ENCODE assay signal across 22 cellular contexts in the genomic region with DNA sequence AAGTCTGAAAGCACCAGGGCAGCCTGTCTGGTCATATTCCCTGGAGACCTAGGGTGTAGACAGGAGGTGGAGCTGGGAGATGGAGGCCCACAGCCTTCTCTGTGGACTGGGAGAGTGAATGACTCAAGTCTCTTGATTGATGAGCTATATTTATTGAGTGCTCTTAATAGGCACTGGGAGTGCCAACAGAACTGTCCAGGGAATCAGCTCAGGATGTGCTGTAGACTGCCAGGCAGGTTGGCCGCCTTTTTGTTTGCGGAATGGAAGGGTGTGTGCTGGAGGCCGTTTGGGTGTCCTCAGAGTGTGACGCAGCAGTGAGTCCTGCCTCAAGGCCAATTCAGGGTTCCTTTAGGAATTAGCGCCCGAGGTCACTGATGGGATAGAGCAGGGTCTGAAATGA. TPM values are rescaled to one million over a fixed set of nuclear protein-coding genes. Genes with fewer than 3 reads are reported as not detected.
A peak's percentile ranks its signal among the peaks of the same experiment; 100 is the strongest.
DNase-seq lines count a peak whose midpoint lies in the region; ATAC-seq and TF ChIP-seq lines count a peak whose summit lies in the region.
"Had no signal": no experiment of that assay in that cellular context is flagged by ENCODE, and none has a peak within 500 bp of the region (broad histone marks: within the 10 kb centered on the region; RNA-seq: fewer than 3 reads in every experiment).

No MANE protein-coding gene starts in this region.

- DNase-seq in LHCN-M2 (ENCODE audit: low read depth) (peak; percentile 10), T-helper 17 cell (no peak), endothelial cell (ENCODE audit: low spot score) (no peak), prostate gland (ENCODE audit: low spot score) (peak; percentile 71), inferior parietal cortex (ENCODE audit: extremely low spot score) (no peak)
- DNase-seq in effector CD8-positive, alpha-beta T cell (lab: John Stamatoyannopoulos, UW): no peak
- DNase-seq: activated CD8-positive, alpha-beta memory T cell treated with anti-CD3 and anti-CD28 coated beads for 24 hours; CD8-positive, alpha-beta memory T cell; KG1; left cardiac atrium; MV-4-11; natural killer cell; NCI-H1930; small intestine; stimulated activated CD4-positive, alpha-beta T cell treated with anti-CD3 and anti-CD28 coated beads, Interleukin-2, amount 100 ng/mL, for 48 hours; stimulated activated naive CD8-positive, alpha-beta T cell treated with anti-CD3 and anti-CD28 coated beads, Interleukin-15, amount 100 ng/mL, for 72 hours; T-helper 9 cell; transverse colon had no signal

- H3K4me3 Mint-ChIP-seq in T-helper 17 cell: no peak overlapping the region
- H3K4me3 Mint-ChIP-seq in endothelial cell (ENCODE audit: unreplicated experiment): peak overlapping the region; percentile 56
- H3K4me3 Mint-ChIP-seq: CD8-positive, alpha-beta memory T cell; natural killer cell had no signal

- H3K27ac Mint-ChIP-seq in T-helper 17 cell (peak overlapping the region; percentile 62), endothelial cell (ENCODE audit: unreplicated experiment) (peak overlapping the region; percentile 67)

- TF ChIP-seq POLR2A in prostate gland (IDR thresholded peaks at IDR 0.05): no peak

- peaks cover 2% of the 10 kb centered on the region for H3K4me1 Mint-ChIP-seq in T-helper 17 cell
- peaks cover 12% of the 10 kb centered on the region for H3K4me1 Mint-ChIP-seq in endothelial cell (ENCODE audit: unreplicated experiment)

- TF ChIP-seq CTCF in endothelial cell (IDR thresholded peaks at IDR 0.05; ENCODE audit: unreplicated experiment) (no peak), prostate gland (IDR thresholded peaks at IDR 0.05) (no peak)

- WGBS in prostate gland: 53% methylated on average over 6 of the region's 6 CpGs

- H3K27ac ChIP-seq in prostate gland: peak overlapping the region in 1 of 2 donors; percentile 52
- H3K27ac ChIP-seq: parathyroid adenoma, SK-N-MC, transverse colon had no signal

- intact Hi-C loops in prostate gland (cut with DNase I): no loop called here

- H3K36me3 ChIP-seq in prostate gland: peaks cover 13 to 33% of the 10 kb centered on the region in 2 donors
- H3K36me3 ChIP-seq: breast epithelium had no signal

- H3K27me3 Mint-ChIP-seq in T-helper 17 cell: no peaks in the 10 kb centered on the region
- H3K27me3 Mint-ChIP-seq in endothelial cell (ENCODE audit: unreplicated experiment): peaks cover 13% of the 10 kb centered on the region
- H3K27me3 Mint-ChIP-seq: stimulated activated naive CD8-positive, alpha-beta T cell treated with anti-CD3 and anti-CD28 coated beads, Interleukin-15, amount 100 ng/mL, for 72 hours had no signal

- H3K4me3 ChIP-seq in prostate gland: no peak overlapping the region
- H3K4me3 ChIP-seq: breast epithelium, SK-N-MC, transverse colon had no signal

- H3K9me3 Mint-ChIP-seq in endothelial cell (ENCODE audit: unreplicated experiment): no peaks in the 10 kb centered on the region
- H3K9me3 Mint-ChIP-seq: CD8-positive, alpha-beta memory T cell; natural killer cell; stimulated activated naive CD8-positive, alpha-beta T cell treated with anti-CD3 and anti-CD28 coated beads, Interleukin-15, amount 100 ng/mL, for 72 hours had no signal

- H3K27me3 ChIP-seq in prostate gland (replicated peaks; ENCODE audit: insufficient read depth): no peaks in the 10 kb centered on the region
- H3K27me3 ChIP-seq: breast epithelium, transverse colon had no signal

- ATAC-seq in T-helper 17 cell (no peak), GM19463 (IDR thresholded peaks at IDR 0.05; ENCODE audit: unreplicated experiment) (no peak)
- ATAC-seq: left cardiac atrium; natural killer cell; stimulated activated naive CD8-positive, alpha-beta T cell treated with anti-CD3 and anti-CD28 coated beads, Interleukin-15, amount 100 ng/mL, for 72 hours had no signal

- H3K36me3 Mint-ChIP-seq in T-helper 17 cell (ENCODE audit: low read depth) (peaks cover 10% of the 10 kb centered on the region), endothelial cell (ENCODE audit: low read depth, unreplicated experiment) (peaks cover 57% of the 10 kb centered on the region)

- H3K9me3 ChIP-seq in T-helper 17 cell (ENCODE audit: control insufficient read depth, low read length, poor library complexity, severe bottlenecking) (no peaks in the 10 kb centered on the region), prostate gland (no peaks in the 10 kb centered on the region)
- H3K9me3 ChIP-seq: breast epithelium, transverse colon had no signal

- H3K4me1 ChIP-seq in prostate gland (replicated peaks): peaks cover 9% of the 10 kb centered on the region
- H3K4me1 ChIP-seq: breast epithelium, parathyroid adenoma, transverse colon had no signal

RNA-seq across cellular contexts. Expression of gene POMT1, which starts 33.3 kb away (rescaled TPM):
- total RNA-seq in LHCN-M2 (2014; rRNA removed) (27.8 and 31.1 TPM in 2 replicates), T-helper 17 cell (10 to 100 TPM; 50.0 to 54.0 TPM), endothelial cell (ENCODE audit: unreplicated experiment) (57.6 TPM), prostate gland (10 to 100 TPM; 36.5 to 59.5 TPM)
- polyA plus RNA-seq in LHCN-M2 (2012): 28.4 TPM

Comparison
In these comparisons a context has a peak if more than half of its experiments do, and no peak if none do; other contexts are left out.
1. DNase-seq: peak in LHCN-M2 (single experiment) and prostate gland (single experiment); none in T-helper 17 cell (0 of 3), endothelial cell (single experiment), inferior parietal cortex (single experiment) and effector CD8-positive, alpha-beta T cell (single experiment).